ENCODE assay signal across 4 cellular contexts in genomic region chr13:113812140-113813036, GRCh38.
TF ChIP-seq lines count a peak whose summit lies in the region.

No MANE protein-coding gene starts in this region.

TF ChIP-seq in SK-N-SH, 30 proteins besides CTCF, POLR2A, EP300 and RAD21:
- TF ChIP-seq MXI1 (IDR thresholded peaks at IDR 0.05; ENCODE audit: low read depth, low read length): no peak
- no peak for TF ChIP-seq JUND (IDR thresholded peaks at IDR 0.05)
- no peak for TF ChIP-seq FOXM1 (IDR thresholded peaks at IDR 0.05; ENCODE audit: low read depth)
- TF ChIP-seq SMC3 (IDR thresholded peaks at IDR 0.05; ENCODE audit: low read depth, low read length): no peak
- TF ChIP-seq PBX3 (IDR thresholded peaks at IDR 0.05): no peak
- no peak for TF ChIP-seq TCF12 (IDR thresholded peaks at IDR 0.05)
- no peak for TF ChIP-seq GABPA (IDR thresholded peaks at IDR 0.05; ENCODE audit: low read depth)
- TF ChIP-seq GATA2 (CRISPR knock-in tag; IDR thresholded peaks at IDR 0.05): no peak
- no peak for TF ChIP-seq TEAD4 (IDR thresholded peaks at IDR 0.05; ENCODE audit: borderline replicate concordance, insufficient read depth)
- TF ChIP-seq RXRA (IDR thresholded peaks at IDR 0.05; ENCODE audit: borderline replicate concordance, low read depth): no peak

TF ChIP-seq in SK-N-SH treated with all-trans-retinoic acid at 6 μM for 48 hours, 23 proteins besides CTCF, POLR2A, EP300 and RAD21:
- TF ChIP-seq ZNF8 (CRISPR knock-in tag; IDR thresholded peaks at IDR 0.05) (no peak), CREB5 (CRISPR knock-in tag; IDR thresholded peaks at IDR 0.05; ENCODE audit: low read depth) (no peak), BACH2 (CRISPR knock-in tag; IDR thresholded peaks at IDR 0.05; ENCODE audit: borderline replicate concordance) (no peak), ZNF70 (CRISPR knock-in tag; IDR thresholded peaks at IDR 0.05) (no peak), ISL1 (CRISPR knock-in tag; IDR thresholded peaks at IDR 0.05) (no peak)
TF ChIP-seq in SK-N-SH treated with all-trans-retinoic acid at 6 μM for 48 hours: peak in this region for 0.

TF ChIP-seq in HEK293, 187 proteins besides CTCF, POLR2A, EP300 and RAD21:
- 0 out of 2 replicates have a peak, but pooled peaks have one; percentile 23 for TF ChIP-seq ZNF664 (tag by site-specific recombination; IDR thresholded peaks at IDR 0.05)
- no peak for TF ChIP-seq ZNF169 (tag by site-specific recombination; IDR thresholded peaks at IDR 0.05)

TF ChIP-seq in H1, 55 proteins besides CTCF, POLR2A, EP300 and RAD21:
- TF ChIP-seq TAF7 (optimal IDR thresholded peaks at IDR 0.05; ENCODE audit: borderline replicate concordance, low read depth, low read length) (no peak), CHD1 (IDR thresholded peaks at IDR 0.05; ENCODE audit: low read depth, low read length) (no peak), ATF2 (IDR thresholded peaks at IDR 0.05; ENCODE audit: low read length) (no peak), BRCA1 (IDR thresholded peaks at IDR 0.05; ENCODE audit: low read depth, low read length) (no peak), PHF8 (conservative IDR thresholded peaks at IDR 0.05; ENCODE audit: low read depth, low read length) (no peak), CTBP2 (IDR thresholded peaks at IDR 0.05; ENCODE audit: borderline replicate concordance, insufficient read depth, insufficient read length, low read length) (no peak)
TF ChIP-seq in H1: peak in this region for 0.
